In genomic region chr17:46940692-46941404, GRCh38 we compare ENCODE assay signal across 1 cellular context.
A peak's percentile ranks its signal among the peaks of the same experiment; 100 is the strongest.
TF ChIP-seq lines count a peak whose summit lies in the region.

No MANE protein-coding gene starts in this region.

TF ChIP-seq in K562, 482 proteins besides CTCF, POLR2A, EP300 and RAD21 (continued from another document):
- 0 out of 4 replicates have a peak, but pooled peaks of 1 of the 2 experiments have one; percentile 15 for TF ChIP-seq MNT (conservative IDR thresholded peaks at IDR 0.05)
- TF ChIP-seq CTCFL (IDR thresholded peaks at IDR 0.05; ENCODE audit: borderline replicate concordance, insufficient read depth, low read depth, low read length, poor library complexity, severe bottlenecking), result peak; percentile 38
- TF ChIP-seq FOXJ3 (CRISPR knock-in tag; IDR thresholded peaks at IDR 0.05), result no peak
- TF ChIP-seq PML (IDR thresholded peaks at IDR 0.05; ENCODE audit: low read length), result 0 out of 2 replicates have a peak, but pooled peaks have one; percentile 19
- TF ChIP-seq DNMT1 (IDR thresholded peaks at IDR 0.05), result no peak
- no peak for TF ChIP-seq GMEB1 (CRISPR knock-in tag; IDR thresholded peaks at IDR 0.05)
- 0 out of 2 replicates have a peak, but pooled peaks have one; percentile 74 for TF ChIP-seq HDGF (IDR thresholded peaks at IDR 0.05)
- TF ChIP-seq BHLHE40 (IDR thresholded peaks at IDR 0.05; ENCODE audit: low read length), result 0 out of 2 replicates have a peak, but pooled peaks have one; percentile 32
- 0 out of 2 replicates have a peak, but pooled peaks have one; percentile 22 for TF ChIP-seq E2F1 (CRISPR knock-in tag; IDR thresholded peaks at IDR 0.05)
- TF ChIP-seq L3MBTL2 (IDR thresholded peaks at IDR 0.05), result peak; percentile 79
- peak; percentile 78 for TF ChIP-seq ATF3 (IDR thresholded peaks at IDR 0.05)
- TF ChIP-seq ATF3 (CRISPR knock-in tag; conservative IDR thresholded peaks at IDR 0.05), result peak; percentile 65; the same call in 1 of the 2 replicates
- no peak for TF ChIP-seq NFXL1 (CRISPR knock-in tag; IDR thresholded peaks at IDR 0.05)
- no peak for TF ChIP-seq ZNF511 (CRISPR knock-in tag; IDR thresholded peaks at IDR 0.05)
- TF ChIP-seq DEAF1 (CRISPR knock-in tag; IDR thresholded peaks at IDR 0.05), result peak; percentile 86
- TF ChIP-seq CC2D1A (IDR thresholded peaks at IDR 0.05), result peak; percentile 80
- TF ChIP-seq ILK (tag; IDR thresholded peaks at IDR 0.05; ENCODE audit: borderline replicate concordance, low read depth), result no peak
- no peak for TF ChIP-seq ZNF133 (CRISPR knock-in tag; IDR thresholded peaks at IDR 0.05)
- TF ChIP-seq ARID3B (CRISPR knock-in tag; IDR thresholded peaks at IDR 0.05; ENCODE audit: borderline replicate concordance), result no peak
- peak; percentile 33 for TF ChIP-seq POLR2B (IDR thresholded peaks at IDR 0.05; ENCODE audit: low read depth, partially characterized antibody)
- TF ChIP-seq TSC22D4 (tag; IDR thresholded peaks at IDR 0.05), result no peak
- TF ChIP-seq HCFC1 (IDR thresholded peaks at IDR 0.05; ENCODE audit: low read depth, low read length), result 0 out of 2 replicates have a peak, but pooled peaks have one; percentile 12
- no peak for TF ChIP-seq ZNF668 (CRISPR knock-in tag; IDR thresholded peaks at IDR 0.05)
- peak; percentile 82; the same call in 1 of the 2 replicates for TF ChIP-seq XRCC5 (IDR thresholded peaks at IDR 0.05; ENCODE audit: low read depth, low read length)
- TF ChIP-seq BRD9 (IDR thresholded peaks at IDR 0.05; ENCODE audit: low read depth, partially characterized antibody), result no peak
- TF ChIP-seq YBX1 (IDR thresholded peaks at IDR 0.05), result no peak
- 0 out of 2 replicates have a peak, but pooled peaks have one; percentile 55 for TF ChIP-seq RB1 (IDR thresholded peaks at IDR 0.05; ENCODE audit: low read depth)
- no peak for TF ChIP-seq ZNF445 (CRISPR knock-in tag; IDR thresholded peaks at IDR 0.05; ENCODE audit: low read depth)
- TF ChIP-seq TFE3 (CRISPR knock-in tag; IDR thresholded peaks at IDR 0.05), result peak; percentile 96
- peak; percentile 91 for TF ChIP-seq TOE1 (IDR thresholded peaks at IDR 0.05; ENCODE audit: borderline replicate concordance)
- TF ChIP-seq TOE1 (CRISPR knock-in tag; IDR thresholded peaks at IDR 0.05; ENCODE audit: borderline replicate concordance, low read depth), result no peak
- no peak for TF ChIP-seq CBX3 (IDR thresholded peaks at IDR 0.05; ENCODE audit: borderline replicate concordance in 1 of 2, low read length in 2 of 2)
- peak; percentile 19; the same call in 1 of the 2 replicates for TF ChIP-seq JUN (IDR thresholded peaks at IDR 0.05; ENCODE audit: borderline replicate concordance, low read depth, low read length)
- TF ChIP-seq JUN (CRISPR knock-in tag; IDR thresholded peaks at IDR 0.05; ENCODE audit: borderline replicate concordance), result no peak
- TF ChIP-seq PREB (CRISPR knock-in tag; IDR thresholded peaks at IDR 0.05), result no peak
- TF ChIP-seq ZBTB12 (CRISPR knock-in tag; IDR thresholded peaks at IDR 0.05), result no peak
- no peak for TF ChIP-seq HMBOX1 (IDR thresholded peaks at IDR 0.05)
- no peak for TF ChIP-seq NCOA2 (IDR thresholded peaks at IDR 0.05; ENCODE audit: partially characterized antibody in 2 of 2)
- peak; percentile 59 for TF ChIP-seq USF1 (CRISPR knock-in tag; IDR thresholded peaks at IDR 0.05)
- peak; percentile 56 for TF ChIP-seq CEBPB (tag; IDR thresholded peaks at IDR 0.05)
- peak in 1 of 3 experiments; percentile 24 for TF ChIP-seq YY1 (IDR thresholded peaks at IDR 0.05; ENCODE audit: borderline replicate concordance in 1 of 3, control insufficient read depth in 1 of 3, extremely low read depth in 1 of 3, insufficient read depth in 3 of 3, insufficient read length in 1 of 3, insufficient replicate concordance in 2 of 3, low read depth in 1 of 3, low read length in 2 of 3)
- TF ChIP-seq JUND (IDR thresholded peaks at IDR 0.05; ENCODE audit: borderline replicate concordance, low read depth, low read length), result peak; percentile 50
- peak; percentile 14; the same call in 1 of the 3 replicates for TF ChIP-seq JUND (tag; IDR thresholded peaks at IDR 0.05; ENCODE audit: borderline replicate concordance, low read depth, low read length)
- no peak for TF ChIP-seq POLR2H (tag; IDR thresholded peaks at IDR 0.05; ENCODE audit: low read depth)
- no peak for TF ChIP-seq TCF7L2 (IDR thresholded peaks at IDR 0.05; ENCODE audit: low read depth, low read length)
